In the genomic region with DNA sequence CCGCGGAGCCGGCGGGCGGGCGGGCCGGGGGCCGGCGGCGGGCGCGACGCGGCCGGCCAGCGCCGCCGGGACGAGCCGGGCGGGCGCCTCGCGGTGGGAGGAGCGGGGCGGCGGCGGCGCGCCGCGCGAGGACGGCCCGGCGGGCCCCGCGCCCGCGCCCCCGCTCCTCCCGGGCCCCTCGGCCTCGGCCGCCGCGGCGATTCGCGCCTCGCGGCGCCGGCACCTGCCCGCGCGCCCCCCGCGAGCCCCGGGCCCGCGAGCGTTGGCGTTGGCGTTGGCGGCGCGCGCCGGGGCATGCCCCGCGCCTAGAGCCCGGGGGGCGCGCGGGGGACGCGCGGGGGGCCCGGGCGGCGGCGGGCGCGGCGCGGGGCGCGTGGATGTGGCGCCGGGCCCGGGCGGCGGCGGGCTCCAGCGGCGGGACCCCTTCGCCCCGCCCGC, we compare ENCODE assay signal across 8 cellular contexts. TPM values are rescaled to one million over a fixed set of nuclear protein-coding genes. Genes with fewer than 3 reads are reported as not detected.
DNase-seq lines count a peak whose midpoint lies in the region; ATAC-seq and TF ChIP-seq lines count a peak whose summit lies in the region.

A gene (plus strand): TSS at position 163 of the 438 bp plus-strand sequence. CDS start 448 bp downstream, outside the sequence.

- H2AFZ ChIP-seq in neuron (ENCODE audit: low read depth, low read length): no peak within 1 kb of the TSS

- no peaks in the 10 kb centered on the region for H3K9me3 ChIP-seq in CD8-positive, alpha-beta memory T cell (ENCODE audit: low read length)
- H3K9me3 ChIP-seq in Peyer's patch (no peaks in the 10 kb centered on the region), esophagus squamous epithelium (no peaks in the 10 kb centered on the region), neuron (ENCODE audit: low read length) (no peaks in the 10 kb centered on the region)

- TF ChIP-seq CTCF in Peyer's patch (IDR thresholded peaks at IDR 0.05) (no peak), esophagus squamous epithelium (IDR thresholded peaks at IDR 0.05) (no peak)

- H3K36me3 Mint-ChIP-seq in CD8-positive, alpha-beta memory T cell: peaks cover 0 to 31% (median 1%) of the 10 kb centered on the region in 3 donors

- H3K4me1 Mint-ChIP-seq in CD8-positive, alpha-beta memory T cell: peaks cover 33 to 46% (median 40%) of the 10 kb centered on the region in 3 donors

- no peaks in the 10 kb centered on the region for H3K27me3 ChIP-seq in CD8-positive, alpha-beta memory T cell (ENCODE audit: insufficient read depth, low read length, poor library complexity, severe bottlenecking)
- H3K27me3 ChIP-seq in Peyer's patch (no peaks in the 10 kb centered on the region), esophagus squamous epithelium (no peaks in the 10 kb centered on the region), neuron (ENCODE audit: insufficient read depth, low read length) (no peaks in the 10 kb centered on the region)

- POLR2A ChIA-PET in CD8-positive, alpha-beta memory T cell (lab: Charles Lee): interaction anchor here (0.9 to 3.1 kb wide), 10 partner anchors 15 to 164 kb away, joined by 3 to 14 read pairs (median 10); a partner anchor contains a TSS

- peak within 1 kb of the TSS; percentile 91 to 99 (median 97) for H3K4me3 Mint-ChIP-seq in CD8-positive, alpha-beta memory T cell

- DNase-seq in CD8-positive, alpha-beta memory T cell: no peak
- DNase-seq in Peyer's patch (no peak), esophagus squamous epithelium (lab: John Stamatoyannopoulos, UW) (no peak), NCI-H2107 (lab: John Stamatoyannopoulos, UW) (no peak), amygdala (lab: John Stamatoyannopoulos, UW) (no peak), HCEC 1CT (no peak)

- peaks cover 0 to 12% of the 10 kb centered on the region in 2 donors for H3K27me3 Mint-ChIP-seq in CD8-positive, alpha-beta memory T cell

- no peak for ATAC-seq in GM18867 (IDR thresholded peaks at IDR 0.05; ENCODE audit: unreplicated experiment)

- H3K27ac Mint-ChIP-seq in CD8-positive, alpha-beta memory T cell: peak within 1 kb of the TSS; percentile 92 to 100 (median 99)

- no peak for TF ChIP-seq POLR2A in Peyer's patch (IDR thresholded peaks at IDR 0.05)
- TF ChIP-seq POLR2A in esophagus squamous epithelium (IDR thresholded peaks at IDR 0.05): no peak

- WGBS in esophagus squamous epithelium, 2 donors: no CpG with 5 or more reads among the region's 100 CpGs

- peak within 1 kb of the TSS; percentile 80 for H3K27ac ChIP-seq in CD8-positive, alpha-beta memory T cell (ENCODE audit: low read depth, low read length)
- peak within 1 kb of the TSS; percentile 94 to 100 (median 98) for H3K27ac ChIP-seq in Peyer's patch
- H3K27ac ChIP-seq in esophagus squamous epithelium: peak within 1 kb of the TSS; percentile 97 to 100 (median 99)

- no peaks in the 10 kb centered on the region for H3K36me3 ChIP-seq in CD8-positive, alpha-beta memory T cell (ENCODE audit: insufficient read depth, low read length)
- H3K36me3 ChIP-seq in Peyer's patch: no peaks in the 10 kb centered on the region
- no peaks in the 10 kb centered on the region for H3K36me3 ChIP-seq in esophagus squamous epithelium
- no peaks in the 10 kb centered on the region for H3K36me3 ChIP-seq in neuron (ENCODE audit: insufficient read depth, low read length)

- H3K4me3 ChIP-seq in CD8-positive, alpha-beta memory T cell (ENCODE audit: low read length): peak within 1 kb of the TSS; percentile 91
- H3K4me3 ChIP-seq in Peyer's patch (peak within 1 kb of the TSS; percentile 87 to 97 (median 92)), esophagus squamous epithelium (peak within 1 kb of the TSS; percentile 66 to 97 (median 88)), neuron (ENCODE audit: low read length) (peak within 1 kb of the TSS; percentile 86)

- peaks cover 32% of the 10 kb centered on the region for H3K4me1 ChIP-seq in CD8-positive, alpha-beta memory T cell (ENCODE audit: insufficient read depth, low read length)
- H3K4me1 ChIP-seq in Peyer's patch (peaks cover 8 to 39% (median 35%) of the 10 kb centered on the region in 4 donors), esophagus squamous epithelium (peaks cover 31 to 55% (median 46%) of the 10 kb centered on the region in 3 donors), neuron (ENCODE audit: insufficient read depth, low read length) (peaks cover 27% of the 10 kb centered on the region)

- intact Hi-C loops in esophagus squamous epithelium (cut with DNase I): no loop called here

- CTCF ChIA-PET in CD8-positive, alpha-beta memory T cell (lab: Charles Lee): interaction anchor here (1.0 to 4.7 kb wide), 5 partner anchors 22 to 88 kb away, joined by 3 to 23 read pairs (median 14); a partner anchor contains a TSS

- H3K9me3 Mint-ChIP-seq in CD8-positive, alpha-beta memory T cell: peaks cover 0 to 2% (median 0%) of the 10 kb centered on the region in 5 donors

RNA-seq across cellular contexts. Expression of the gene that starts here (rescaled TPM):
- 10 to 100 TPM; 35.9 to 38.4 TPM for total RNA-seq in CD8-positive, alpha-beta memory T cell
- polyA plus RNA-seq in CD8-positive, alpha-beta memory T cell: 0.94 TPM
- 10 to 100 TPM; 20.1 to 41.5 (median 37.1) TPM for total RNA-seq in Peyer's patch
- 10 to 100 TPM; 18.2 to 38.8 (median 25.2) TPM for total RNA-seq in esophagus squamous epithelium
